8 cellular contexts compared by ENCODE assay signal in genomic region chr6:53349209-53349693, GRCh38. TPM values are rescaled to one million over a fixed set of nuclear protein-coding genes. Genes with fewer than 3 reads are reported as not detected.
A peak's percentile ranks its signal among the peaks of the same experiment; 100 is the strongest.
DNase-seq lines count a peak whose midpoint lies in the region; ATAC-seq, FAIRE-seq and TF ChIP-seq lines count a peak whose summit lies in the region.

No MANE protein-coding gene starts in this region.

- H3K4me1 ChIP-seq in astrocyte (ENCODE audit: insufficient read depth, low read length) = peaks cover 16% of the 10 kb centered on the region
- peaks cover 29% of the 10 kb centered on the region for H3K4me1 ChIP-seq in lower lobe of right lung
- peaks cover 7 to 29% (median 14%) of the 10 kb centered on the region in 4 donors for H3K4me1 ChIP-seq in upper lobe of left lung

- peak overlapping the region; percentile 98 for H3K4me2 ChIP-seq in astrocyte (ENCODE audit: low read length)

- CTCF ChIA-PET in activated naive CD4-positive, alpha-beta T cell treated with anti-CD3 and anti-CD28 coated beads for 36 hours (lab: Charles Lee) = interaction anchor here (0.8 to 1.0 kb wide), 2 partner anchors 12 to 161 kb away, joined by 3 to 4 read pairs; no protein-coding TSS in a partner anchor

- peaks cover 17% of the 10 kb centered on the region for H3K36me3 Mint-ChIP-seq in activated naive CD4-positive, alpha-beta T cell treated with anti-CD3 and anti-CD28 coated beads for 36 hours (ENCODE audit: low read depth)
- H3K36me3 Mint-ChIP-seq in astrocyte (ENCODE audit: low read depth, unreplicated experiment) = peaks cover 4% of the 10 kb centered on the region

- H3K9me3 Mint-ChIP-seq in activated naive CD4-positive, alpha-beta T cell treated with anti-CD3 and anti-CD28 coated beads for 36 hours = no peaks in the 10 kb centered on the region
- H3K9me3 Mint-ChIP-seq in astrocyte (ENCODE audit: unreplicated experiment) = no peaks in the 10 kb centered on the region

- peak overlapping the region; percentile 95 for H3K9ac ChIP-seq in astrocyte (ENCODE audit: low read length)

- peaks cover 41% of the 10 kb centered on the region for H3K4me1 Mint-ChIP-seq in activated naive CD4-positive, alpha-beta T cell treated with anti-CD3 and anti-CD28 coated beads for 36 hours (ENCODE audit: low read depth)
- peaks cover 4% of the 10 kb centered on the region for H3K4me1 Mint-ChIP-seq in astrocyte (ENCODE audit: low read depth, unreplicated experiment)

- TF ChIP-seq EP300 in upper lobe of left lung (IDR thresholded peaks at IDR 0.05) = no peak

- TF ChIP-seq POLR2A in upper lobe of left lung (IDR thresholded peaks at IDR 0.05) = no peak

- no peak for FAIRE-seq in astrocyte (lab: Jason Lieb, UNC)

- WGBS in upper lobe of left lung, 2 donors = 5% methylated on average over 15 of the region's 15 CpGs

- peak overlapping the region; percentile 86 for H2AFZ ChIP-seq in astrocyte (ENCODE audit: low read depth, low read length)

- H3K4me3 ChIP-seq in astrocyte (ENCODE audit: insufficient read depth, low read depth, low read length) (peak overlapping the region; percentile 85), lower lobe of right lung (peak overlapping the region; percentile 97), upper lobe of left lung (peak overlapping the region; percentile 12 to 94 (median 73))

- no peaks in the 10 kb centered on the region for H3K27me3 ChIP-seq in astrocyte (ENCODE audit: insufficient read depth, low read length)
- no peaks in the 10 kb centered on the region for H3K27me3 ChIP-seq in lower lobe of right lung (ENCODE audit: low read depth)
- no peaks in the 10 kb centered on the region for H3K27me3 ChIP-seq in upper lobe of left lung

- TF ChIP-seq CTCF in astrocyte (IDR thresholded peaks at IDR 0.05; ENCODE audit: insufficient read depth, low read depth, low read length) (no peak), lower lobe of right lung (IDR thresholded peaks at IDR 0.05) (no peak), upper lobe of left lung (IDR thresholded peaks at IDR 0.05) (no peak)

- H4K20me1 ChIP-seq in astrocyte (ENCODE audit: insufficient read depth, low read length) = peaks cover 36% of the 10 kb centered on the region

- peak overlapping the region; percentile 89 for H3K27ac Mint-ChIP-seq in activated naive CD4-positive, alpha-beta T cell treated with anti-CD3 and anti-CD28 coated beads for 36 hours
- H3K27ac Mint-ChIP-seq in astrocyte (ENCODE audit: unreplicated experiment) = peak overlapping the region; percentile 88

- H3K36me3 ChIP-seq in astrocyte (ENCODE audit: insufficient read depth, low read length) (peaks cover 2% of the 10 kb centered on the region), lower lobe of right lung (peaks cover 3% of the 10 kb centered on the region), upper lobe of left lung (no peaks in the 10 kb centered on the region)

- H3K27ac ChIP-seq in astrocyte (ENCODE audit: low read depth, low read length) = peak overlapping the region; percentile 87
- H3K27ac ChIP-seq in lower lobe of right lung = peak overlapping the region; percentile 98
- peak overlapping the region; percentile 96 to 99 (median 98) for H3K27ac ChIP-seq in upper lobe of left lung

- peak overlapping the region; percentile 80 for H3K4me3 Mint-ChIP-seq in activated naive CD4-positive, alpha-beta T cell treated with anti-CD3 and anti-CD28 coated beads for 36 hours
- peak overlapping the region; percentile 83 for H3K4me3 Mint-ChIP-seq in astrocyte (ENCODE audit: unreplicated experiment)

- no peaks in the 10 kb centered on the region for H3K27me3 Mint-ChIP-seq in activated naive CD4-positive, alpha-beta T cell treated with anti-CD3 and anti-CD28 coated beads for 36 hours (ENCODE audit: low read depth)
- H3K27me3 Mint-ChIP-seq in astrocyte (ENCODE audit: low read depth, unreplicated experiment) = peaks cover 5% of the 10 kb centered on the region

- no peaks in the 10 kb centered on the region for H3K9me3 ChIP-seq in astrocyte (ENCODE audit: insufficient read depth, low read depth, low read length)
- no peaks in the 10 kb centered on the region for H3K9me3 ChIP-seq in lower lobe of right lung
- H3K9me3 ChIP-seq in upper lobe of left lung = no peaks in the 10 kb centered on the region

- H3K79me2 ChIP-seq in astrocyte (ENCODE audit: insufficient read depth, low read length) = peaks cover 44% of the 10 kb centered on the region

- no peak for DNase-seq in activated naive CD4-positive, alpha-beta T cell treated with anti-CD3 and anti-CD28 coated beads for 36 hours
- no peak for DNase-seq in activated naive CD4-positive, alpha-beta T cell treated with Interleukin-2 at 50 U/mL for 16 hours
- DNase-seq in astrocyte (ENCODE audit: low read depth) = no peak
- DNase-seq in lower lobe of right lung = no peak
- no peak for DNase-seq in upper lobe of left lung
- no peak for DNase-seq in HCEC 1CT
- no peak for DNase-seq in mesenteric fat pad (ENCODE audit: low spot score)

- no peak for ATAC-seq in lower lobe of right lung
- no peak for ATAC-seq in upper lobe of left lung (ENCODE audit: low FRiP score in 2 of 2)
- ATAC-seq in GM19463 (IDR thresholded peaks at IDR 0.05; ENCODE audit: unreplicated experiment) = no peak

- intact Hi-C loops in activated naive CD4-positive, alpha-beta T cell treated with anti-CD3 and anti-CD28 coated beads for 36 hours (cut with micrococcal nuclease) = loop anchor here (1.0 to 5.0 kb wide), 4 partner anchors 10 to 367 kb away; no protein-coding TSS in a partner anchor
- intact Hi-C loops in lower lobe of right lung (cut with DNase I) = no loop called here

RNA-seq across cellular contexts. Expression of gene ELOVL5, which starts 0.5 kb away (rescaled TPM):
- total RNA-seq in activated naive CD4-positive, alpha-beta T cell treated with anti-CD3 and anti-CD28 coated beads for 36 hours = 100 to 1,000 TPM; 132 to 136 TPM
- total RNA-seq in astrocyte (48.3 and 52.8 TPM in 2 replicates), lower lobe of right lung (72.4 TPM), upper lobe of left lung (100 to 1,000 TPM in 2 of 6 donors, 10 to 100 TPM in 4; 67.1 to 132 (median 81.2) TPM), mesenteric fat pad (392 TPM)
